In the genomic region with DNA sequence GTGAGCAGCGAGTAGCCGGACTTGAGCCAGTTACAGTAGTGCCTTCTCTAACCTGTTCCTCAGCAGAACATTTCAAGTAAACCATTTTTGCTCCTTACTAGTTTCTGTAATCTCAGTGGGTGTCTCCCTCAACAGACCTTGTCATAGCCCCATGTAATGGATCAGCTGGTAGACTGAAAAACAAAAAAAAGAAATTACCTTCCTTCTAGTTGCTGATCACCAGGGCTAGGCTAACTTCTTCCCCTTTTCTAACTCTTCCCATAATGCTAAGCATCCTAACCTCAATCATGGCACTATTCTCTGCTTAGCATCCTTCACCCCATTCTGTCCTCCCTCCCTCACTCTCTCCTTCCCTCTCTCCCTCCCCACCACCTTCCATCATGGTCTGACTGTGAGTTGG, we compare ENCODE assay signal across 10 cellular contexts. TPM values are rescaled to one million over a fixed set of nuclear protein-coding genes. Genes with fewer than 3 reads are reported as not detected.
"Had no signal": no experiment of that assay in that cellular context is flagged by ENCODE, and none has a peak within 500 bp of the region (broad histone marks: within the 10 kb centered on the region; RNA-seq: fewer than 3 reads in every experiment).

No MANE protein-coding gene starts in this region.

- DNase-seq: H9, HCEC 1CT, HFFc6 had no signal

- H3K27ac ChIP-seq: HL-60 had no signal

- FAIRE-seq: H1, H54, HepG2 had no signal

- H3K4me3 ChIP-seq: GM23338 had no signal

- ATAC-seq: GM23338, HepG2 had no signal

- H3K4me1 Mint-ChIP-seq: GM23338, H9 had no signal

- H3K4me3 Mint-ChIP-seq: GM23338, H9, HFFc6, IgD-negative memory B cell had no signal

- H3K27ac Mint-ChIP-seq: GM23338, H9, HFFc6, IgD-negative memory B cell had no signal

RNA-seq across cellular contexts. Expression of gene APOBEC3A, which starts 49.6 kb away (rescaled TPM):
- total RNA-seq: GM23338, H1, H9, HepG2, HFFc6, HT1080 had no signal
- polyA plus RNA-seq: H1, HepG2, IgD-negative memory B cell had no signal
